Comparison of ENCODE assay signal across 14 cellular contexts in genomic region chr15:80976851-80977250, GRCh38. TPM values are rescaled to one million over a fixed set of nuclear protein-coding genes. Genes with fewer than 3 reads are reported as not detected.
A peak's percentile ranks its signal among the peaks of the same experiment; 100 is the strongest.
DNase-seq lines count a peak whose midpoint lies in the region; ATAC-seq and TF ChIP-seq lines count a peak whose summit lies in the region.
"Had no signal": no experiment of that assay in that cellular context is flagged by ENCODE, and none has a peak within 500 bp of the region (broad histone marks: within the 10 kb centered on the region; RNA-seq: fewer than 3 reads in every experiment).

No MANE protein-coding gene starts in this region.

- DNase-seq in activated CD4-positive, alpha-beta T cell treated with anti-CD3 and anti-CD28 coated beads, Interleukin-2, amount 10 ng/mL, durations not matched to agents 24 days and 14 days: no peak
- DNase-seq in activated CD4-positive, alpha-beta T cell treated with anti-CD3 and anti-CD28 coated beads for 1 hour: no peak
- no peak for DNase-seq in RWPE1 (ENCODE audit: low spot score)
- DNase-seq in central memory CD8-positive, alpha-beta T cell (ENCODE audit: low spot score in 2 of 2): no peak
- DNase-seq in progenitor cell of endocrine pancreas (ENCODE audit: low spot score, unreplicated experiment): no peak
- DNase-seq in NCI-H526 treated with DMSO at 0.1 percent for 48 hours (lab: John Stamatoyannopoulos, UW): no peak
- DNase-seq in stimulated activated CD4-positive, alpha-beta T cell treated with anti-CD3 and anti-CD28 coated beads, Interleukin-4, amount 100 ng/mL, for 1 hour: no peak
- DNase-seq in activated gamma-delta T cell (lab: John Stamatoyannopoulos, UW): no peak
- DNase-seq: effector CD8-positive, alpha-beta T cell; NCI-H1417 treated with DMSO at 0.1 percent for 48 hours; spleen had no signal

- peaks cover 45% of the 10 kb centered on the region for H3K36me3 Mint-ChIP-seq in activated CD4-positive, alpha-beta T cell treated with anti-CD3 and anti-CD28 coated beads, Interleukin-2, amount 10 ng/mL, durations not matched to agents 24 days and 14 days (ENCODE audit: low read depth)
- H3K36me3 Mint-ChIP-seq in central memory CD8-positive, alpha-beta T cell (ENCODE audit: insufficient read depth): peaks cover 30% of the 10 kb centered on the region
- peaks cover 15% of the 10 kb centered on the region for H3K36me3 Mint-ChIP-seq in progenitor cell of endocrine pancreas (ENCODE audit: insufficient read depth)

- CTCF ChIA-PET in RWPE1 (lab: Yijun Ruan, JAX): interaction anchor here (1.6 kb wide), 1 partner anchor 289 kb away, joined by 6 read pairs; no protein-coding TSS in a partner anchor

- peak overlapping the region; percentile 6; the same call in 1 of the 2 replicates for H3K27ac ChIP-seq in RWPE1
- H3K27ac ChIP-seq: BLaER1, spleen had no signal

- H3K4me3 Mint-ChIP-seq in activated CD4-positive, alpha-beta T cell treated with anti-CD3 and anti-CD28 coated beads, Interleukin-2, amount 10 ng/mL, durations not matched to agents 24 days and 14 days: no peak overlapping the region
- no peak overlapping the region for H3K4me3 Mint-ChIP-seq in central memory CD8-positive, alpha-beta T cell
- H3K4me3 Mint-ChIP-seq in progenitor cell of endocrine pancreas (ENCODE audit: low read depth): no peak overlapping the region
- H3K4me3 Mint-ChIP-seq: activated CD4-positive, alpha-beta memory T cell treated with anti-CD3 and anti-CD28 coated beads for 36 hours; nephron had no signal

- no peaks in the 10 kb centered on the region for H3K27me3 Mint-ChIP-seq in activated CD4-positive, alpha-beta T cell treated with anti-CD3 and anti-CD28 coated beads, Interleukin-2, amount 10 ng/mL, durations not matched to agents 24 days and 14 days
- no peaks in the 10 kb centered on the region for H3K27me3 Mint-ChIP-seq in central memory CD8-positive, alpha-beta T cell
- H3K27me3 Mint-ChIP-seq in progenitor cell of endocrine pancreas: no peaks in the 10 kb centered on the region
- H3K27me3 Mint-ChIP-seq: activated CD4-positive, alpha-beta memory T cell treated with anti-CD3 and anti-CD28 coated beads for 36 hours had no signal

- intact Hi-C loops in activated CD4-positive, alpha-beta T cell treated with anti-CD3 and anti-CD28 coated beads, Interleukin-2, amount 10 ng/mL, durations not matched to agents 24 days and 14 days (cut with micrococcal nuclease): no loop called here

- peak overlapping the region; percentile 19 for H3K27ac Mint-ChIP-seq in activated CD4-positive, alpha-beta T cell treated with anti-CD3 and anti-CD28 coated beads, Interleukin-2, amount 10 ng/mL, durations not matched to agents 24 days and 14 days
- peak overlapping the region; percentile 80 for H3K27ac Mint-ChIP-seq in central memory CD8-positive, alpha-beta T cell (ENCODE audit: low read depth)
- peak overlapping the region; percentile 82 for H3K27ac Mint-ChIP-seq in progenitor cell of endocrine pancreas
- H3K27ac Mint-ChIP-seq: activated CD4-positive, alpha-beta memory T cell treated with anti-CD3 and anti-CD28 coated beads for 36 hours; nephron had no signal

- ATAC-seq in central memory CD8-positive, alpha-beta T cell (replicated peaks; ENCODE audit: extremely low read depth, poor library complexity, severe bottlenecking): no peak

- TF ChIP-seq CTCF in RWPE1 (conservative IDR thresholded peaks at IDR 0.05; ENCODE audit: low read depth): no peak
- no peak for TF ChIP-seq CTCF in progenitor cell of endocrine pancreas (IDR thresholded peaks at IDR 0.05; ENCODE audit: unreplicated experiment)

- POLR2A ChIA-PET in RWPE1 (lab: Yijun Ruan, JAX; ENCODE audit: low non-redundant PET): no interaction called here

- no peaks in the 10 kb centered on the region for H3K9me3 Mint-ChIP-seq in activated CD4-positive, alpha-beta T cell treated with anti-CD3 and anti-CD28 coated beads, Interleukin-2, amount 10 ng/mL, durations not matched to agents 24 days and 14 days
- H3K9me3 Mint-ChIP-seq in central memory CD8-positive, alpha-beta T cell: no peaks in the 10 kb centered on the region
- no peaks in the 10 kb centered on the region for H3K9me3 Mint-ChIP-seq in progenitor cell of endocrine pancreas (ENCODE audit: low read depth)
- H3K9me3 Mint-ChIP-seq: activated CD4-positive, alpha-beta memory T cell treated with anti-CD3 and anti-CD28 coated beads for 36 hours; nephron had no signal

- H3K4me1 Mint-ChIP-seq in activated CD4-positive, alpha-beta T cell treated with anti-CD3 and anti-CD28 coated beads, Interleukin-2, amount 10 ng/mL, durations not matched to agents 24 days and 14 days: peaks cover 26% of the 10 kb centered on the region
- peaks cover 39% of the 10 kb centered on the region for H3K4me1 Mint-ChIP-seq in central memory CD8-positive, alpha-beta T cell
- peaks cover 3% of the 10 kb centered on the region for H3K4me1 Mint-ChIP-seq in progenitor cell of endocrine pancreas (ENCODE audit: low read depth)

RNA-seq across cellular contexts. Expression of gene MESD, which starts 12.8 kb away (rescaled TPM):
- total RNA-seq in activated CD4-positive, alpha-beta T cell treated with anti-CD3 and anti-CD28 coated beads, Interleukin-2, amount 10 ng/mL, durations not matched to agents 24 days and 14 days: 27.1 and 27.6 TPM in 2 replicates
- 39.2 and 42.6 TPM in 2 replicates for total RNA-seq in progenitor cell of endocrine pancreas

RNA-seq across cellular contexts. Expression of gene TLNRD1, which starts 23.9 kb away (rescaled TPM):
- 25.6 and 25.8 TPM in 2 replicates for total RNA-seq in activated CD4-positive, alpha-beta T cell treated with anti-CD3 and anti-CD28 coated beads, Interleukin-2, amount 10 ng/mL, durations not matched to agents 24 days and 14 days
- 14.9 and 15.7 TPM in 2 replicates for total RNA-seq in progenitor cell of endocrine pancreas

Comparison
In these comparisons a context has a peak if more than half of its experiments do, and no peak if none do; other contexts are left out.
1. H3K27ac Mint-ChIP-seq: peak in every context shown above with its lines; median percentile 82 in progenitor cell of endocrine pancreas; 80 in central memory CD8-positive, alpha-beta T cell; 19 in activated CD4-positive, alpha-beta T cell treated with anti-CD3 and anti-CD28 coated beads, Interleukin-2, amount 10 ng/mL, durations not matched to agents 24 days and 14 days.